Comparison of ENCODE assay signal across 8 cellular contexts in genomic region chr15:76286231-76286879, GRCh38. TPM values are rescaled to one million over a fixed set of nuclear protein-coding genes. Genes with fewer than 3 reads are reported as not detected.
DNase-seq lines count a peak whose midpoint lies in the region; ATAC-seq and TF ChIP-seq lines count a peak whose summit lies in the region.

No MANE protein-coding gene starts in this region.

- TF ChIP-seq CTCF in endodermal cell (conservative IDR thresholded peaks at IDR 0.05): no peak

- H3K36me3 ChIP-seq in endodermal cell (ENCODE audit: control insufficient read depth, insufficient read depth, low read length): peaks cover 76% of the 10 kb centered on the region

- peak; percentile 97 for ATAC-seq in activated CD4-positive, alpha-beta T cell treated with anti-CD3 and anti-CD28 coated beads for 36 hours
- ATAC-seq in HG03354 (IDR thresholded peaks at IDR 0.05; ENCODE audit: poor library complexity, severe bottlenecking, unreplicated experiment): peak; percentile 71
- no peak for ATAC-seq in stimulated activated memory B cell treated with anti-CD40 and anti-IgM and Interleukin-4, amounts not matched to agents 10 μg/mL and 1 μg/mL and 100 μg/mL, for 72 hours

- POLR2A ChIA-PET in activated CD4-positive, alpha-beta T cell treated with anti-CD3 and anti-CD28 coated beads for 36 hours (lab: Charles Lee): no interaction called here

- intact Hi-C loops in activated CD4-positive, alpha-beta T cell treated with anti-CD3 and anti-CD28 coated beads for 36 hours (cut with DNase I, micrococcal nuclease): loop anchor here in 1 of 2 experiments (1.0 to 2.0 kb wide), 2 partner anchors 25 to 96 kb away; partner anchors contain the start of gene ETFA

- H3K9me3 ChIP-seq in endodermal cell (ENCODE audit: control insufficient read depth, low read length): no peaks in the 10 kb centered on the region

- no peaks in the 10 kb centered on the region for H3K9me3 Mint-ChIP-seq in activated CD4-positive, alpha-beta T cell treated with anti-CD3 and anti-CD28 coated beads for 36 hours (ENCODE audit: low read depth)
- H3K9me3 Mint-ChIP-seq in activated naive CD8-positive, alpha-beta T cell treated with anti-CD3 and anti-CD28 coated beads for 36 hours: no peaks in the 10 kb centered on the region
- H3K9me3 Mint-ChIP-seq in stimulated activated memory B cell treated with anti-CD40 and anti-IgM and Interleukin-4, amounts not matched to agents 10 μg/mL and 1 μg/mL and 100 μg/mL, for 72 hours: no peaks in the 10 kb centered on the region
- no peaks in the 10 kb centered on the region for H3K9me3 Mint-ChIP-seq in endodermal cell

- peak overlapping the region; percentile 72 for H3K27ac Mint-ChIP-seq in activated CD4-positive, alpha-beta T cell treated with anti-CD3 and anti-CD28 coated beads for 36 hours
- peak overlapping the region; percentile 85 for H3K27ac Mint-ChIP-seq in activated naive CD8-positive, alpha-beta T cell treated with anti-CD3 and anti-CD28 coated beads for 36 hours
- peak overlapping the region; percentile 78 for H3K27ac Mint-ChIP-seq in stimulated activated memory B cell treated with anti-CD40 and anti-IgM and Interleukin-4, amounts not matched to agents 10 μg/mL and 1 μg/mL and 100 μg/mL, for 72 hours
- H3K27ac Mint-ChIP-seq in endodermal cell: no peak overlapping the region

- peak overlapping the region; percentile 53 for H3K4me3 Mint-ChIP-seq in activated CD4-positive, alpha-beta T cell treated with anti-CD3 and anti-CD28 coated beads for 36 hours
- H3K4me3 Mint-ChIP-seq in activated naive CD8-positive, alpha-beta T cell treated with anti-CD3 and anti-CD28 coated beads for 36 hours: peak overlapping the region; percentile 59
- H3K4me3 Mint-ChIP-seq in stimulated activated memory B cell treated with anti-CD40 and anti-IgM and Interleukin-4, amounts not matched to agents 10 μg/mL and 1 μg/mL and 100 μg/mL, for 72 hours: peak overlapping the region; percentile 64
- no peak overlapping the region for H3K4me3 Mint-ChIP-seq in endodermal cell

- H3K27me3 ChIP-seq in endodermal cell (ENCODE audit: control insufficient read depth, insufficient read depth, low read length, poor library complexity, severe bottlenecking): no peaks in the 10 kb centered on the region

- DNase-seq in activated CD4-positive, alpha-beta T cell treated with anti-CD3 and anti-CD28 coated beads for 36 hours: peak; percentile 38
- no peak for DNase-seq in activated CD4-positive, alpha-beta T cell treated with anti-CD3 and anti-CD28 coated beads, Interleukin-2, amount 50 U/mL, for 1 hour
- DNase-seq in activated naive CD8-positive, alpha-beta T cell treated with anti-CD3 and anti-CD28 coated beads for 36 hours: no peak
- no peak for DNase-seq in endodermal cell
- DNase-seq in NCI-H1930 (lab: John Stamatoyannopoulos, UW): no peak
- no peak for DNase-seq in COLO668 (lab: John Stamatoyannopoulos, UW; ENCODE audit: unreplicated experiment)

- no peak overlapping the region for H3K9ac ChIP-seq in endodermal cell (ENCODE audit: extremely low read depth, low read length, poor library complexity, severe bottlenecking)

- CTCF ChIA-PET in activated CD4-positive, alpha-beta T cell treated with anti-CD3 and anti-CD28 coated beads for 36 hours (lab: Charles Lee): interaction anchor here (0.7 to 1.6 kb wide), 8 partner anchors 11 to 697 kb away, joined by 3 to 5 read pairs (median 4); no protein-coding TSS in a partner anchor

- H3K36me3 Mint-ChIP-seq in activated CD4-positive, alpha-beta T cell treated with anti-CD3 and anti-CD28 coated beads for 36 hours (ENCODE audit: low read depth): peaks cover 32% of the 10 kb centered on the region
- peaks cover 29% of the 10 kb centered on the region for H3K36me3 Mint-ChIP-seq in activated naive CD8-positive, alpha-beta T cell treated with anti-CD3 and anti-CD28 coated beads for 36 hours
- H3K36me3 Mint-ChIP-seq in stimulated activated memory B cell treated with anti-CD40 and anti-IgM and Interleukin-4, amounts not matched to agents 10 μg/mL and 1 μg/mL and 100 μg/mL, for 72 hours: peaks cover 41% of the 10 kb centered on the region
- peaks cover 55% of the 10 kb centered on the region for H3K36me3 Mint-ChIP-seq in endodermal cell (ENCODE audit: low read depth)

- 90 to 92% methylated on average over 3 to 4 of the region's 4 CpGs for WGBS in endodermal cell (ENCODE audit: insufficient coverage in 1 of 2, insufficient read length in 1 of 2), 2 experiments

- no peaks in the 10 kb centered on the region for H3K4me1 ChIP-seq in endodermal cell (ENCODE audit: control insufficient read depth, insufficient read depth, low read length)

- peaks cover 20% of the 10 kb centered on the region for H3K4me1 Mint-ChIP-seq in activated CD4-positive, alpha-beta T cell treated with anti-CD3 and anti-CD28 coated beads for 36 hours
- peaks cover 16% of the 10 kb centered on the region for H3K4me1 Mint-ChIP-seq in activated naive CD8-positive, alpha-beta T cell treated with anti-CD3 and anti-CD28 coated beads for 36 hours
- H3K4me1 Mint-ChIP-seq in stimulated activated memory B cell treated with anti-CD40 and anti-IgM and Interleukin-4, amounts not matched to agents 10 μg/mL and 1 μg/mL and 100 μg/mL, for 72 hours: peaks cover 11% of the 10 kb centered on the region
- H3K4me1 Mint-ChIP-seq in endodermal cell: no peaks in the 10 kb centered on the region

- H3K27me3 Mint-ChIP-seq in activated CD4-positive, alpha-beta T cell treated with anti-CD3 and anti-CD28 coated beads for 36 hours: no peaks in the 10 kb centered on the region
- H3K27me3 Mint-ChIP-seq in activated naive CD8-positive, alpha-beta T cell treated with anti-CD3 and anti-CD28 coated beads for 36 hours: no peaks in the 10 kb centered on the region
- H3K27me3 Mint-ChIP-seq in stimulated activated memory B cell treated with anti-CD40 and anti-IgM and Interleukin-4, amounts not matched to agents 10 μg/mL and 1 μg/mL and 100 μg/mL, for 72 hours: no peaks in the 10 kb centered on the region
- no peaks in the 10 kb centered on the region for H3K27me3 Mint-ChIP-seq in endodermal cell (ENCODE audit: insufficient read depth)

- H3K4me3 ChIP-seq in endodermal cell (ENCODE audit: low read length): no peak overlapping the region

- no peak overlapping the region for H3K27ac ChIP-seq in endodermal cell (ENCODE audit: low read depth, low read length)

RNA-seq across cellular contexts. Expression of gene ETFA, which starts 24.9 kb away (rescaled TPM):
- total RNA-seq in activated CD4-positive, alpha-beta T cell treated with anti-CD3 and anti-CD28 coated beads for 36 hours: 100 to 1,000 TPM; 100 to 136 TPM
- total RNA-seq in activated naive CD8-positive, alpha-beta T cell treated with anti-CD3 and anti-CD28 coated beads for 36 hours: 100 to 1,000 TPM; 166 to 168 TPM
- 100 to 1,000 TPM; 142 to 157 TPM for total RNA-seq in endodermal cell
- polyA plus RNA-seq in endodermal cell (2013, experiment 1 of 2): 98.2 TPM
- 87.0 TPM for polyA plus RNA-seq in endodermal cell (2013, experiment 2 of 2)

RNA-seq across cellular contexts. Expression of gene ISL2, which starts 50.2 kb away (rescaled TPM):
- under 1 TPM in 1 of 2 experiments, not detected in 1; 0.25 TPM for total RNA-seq in activated CD4-positive, alpha-beta T cell treated with anti-CD3 and anti-CD28 coated beads for 36 hours
- total RNA-seq in activated naive CD8-positive, alpha-beta T cell treated with anti-CD3 and anti-CD28 coated beads for 36 hours: under 1 TPM in 1 of 2 experiments, not detected in 1; 0.22 TPM
- total RNA-seq in endodermal cell: under 1 TPM; 0.51 to 0.66 TPM
- polyA plus RNA-seq in endodermal cell (2013, experiment 1 of 2): 0.25 TPM
- polyA plus RNA-seq in endodermal cell (2013, experiment 2 of 2): not detected
